In the genomic region with DNA sequence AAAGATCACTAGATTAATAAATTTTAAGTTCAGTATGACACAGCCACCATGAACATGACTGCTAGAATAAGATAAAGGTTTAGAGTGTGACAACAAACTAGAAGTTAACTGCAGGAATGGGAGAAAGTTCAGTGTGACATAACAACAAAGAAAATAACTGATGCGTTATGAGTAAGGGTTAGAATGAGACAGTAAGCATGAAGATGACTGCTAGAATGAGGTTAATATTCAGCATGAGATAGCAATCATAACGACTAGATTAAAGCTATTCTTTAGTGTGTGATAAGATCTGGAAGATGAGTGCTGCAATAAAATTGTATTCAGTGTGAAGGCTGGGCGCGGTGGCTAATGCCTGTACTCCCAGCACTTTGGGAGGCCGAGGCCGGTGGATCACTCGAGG, we compare ENCODE assay signal across 30 cellular contexts.
"Had no signal": no experiment of that assay in that cellular context is flagged by ENCODE, and none has a peak within 500 bp of the region (broad histone marks: within the 10 kb centered on the region; RNA-seq: fewer than 3 reads in every experiment).

No MANE protein-coding gene starts in this region.

- H3K27ac Mint-ChIP-seq: activated CD4-positive, alpha-beta memory T cell treated with anti-CD3 and anti-CD28 coated beads, Interleukin-2, amount 10 ng/mL, durations not matched to agents 7 days and 5 days; activated CD4-positive, alpha-beta T cell treated with anti-CD3 and anti-CD28 coated beads for 36 hours; activated CD4-positive, alpha-beta T cell treated with anti-CD3 and anti-CD28 coated beads, Interleukin-2, amount 10 ng/mL, durations not matched to agents 7 days and 5 days; activated CD8-positive, alpha-beta memory T cell treated with anti-CD3 and anti-CD28 coated beads, Interleukin-2, amount 10 ng/mL, durations not matched to agents 7 days and 5 days; activated CD8-positive, alpha-beta T cell treated with anti-CD3 and anti-CD28 coated beads, Interleukin-2, amount 10 ng/mL, durations not matched to agents 7 days and 5 days; activated naive CD4-positive, alpha-beta T cell treated with anti-CD3 and anti-CD28 coated beads, Interleukin-2, amount 10 ng/mL, durations not matched to agents 7 days and 5 days; activated naive CD4-positive, alpha-beta T cell treated with anti-CD3 and anti-CD28 coated beads, Interleukin-2, amount 50 U/mL, for 24 hours; activated naive CD8-positive, alpha-beta T cell; activated naive CD8-positive, alpha-beta T cell treated with anti-CD3 and anti-CD28 coated beads, Interleukin-2, amount 10 ng/mL, durations not matched to agents 7 days and 5 days; activated naive CD8-positive, alpha-beta T cell treated with anti-CD3 and anti-CD28 coated beads, Interleukin-2, amount 50 U/mL, for 24 hours; activated T-cell treated with anti-CD3 and anti-CD28 coated beads, Interleukin-2, amount 50 U/mL, for 24 hours; activated T-helper 2 cell treated with anti-CD3 and anti-CD28 coated beads, Interferon-gamma antibody, Interleukin-2, Interleukin-4, amounts not matched to agents 10 μg/mL and 5 μg/mL and 100 μg/mL, durations not matched to agents 14 hours and 24 hours and 36 hours; T-helper 1 cell treated with Interleukin-12 subunit alpha and Interleukin-12 subunit beta and Interleukin-4 antibody, amounts not matched to agents 30 μg/mL and 1 μg/mL, for 36 hours; T-helper 2 cell treated with Interferon-gamma antibody and Interleukin-4, amounts not matched to agents 5 μg/mL and 100 μg/mL, for 36 hours had no signal

- H3K27me3 Mint-ChIP-seq: activated CD4-positive, alpha-beta memory T cell treated with anti-CD3 and anti-CD28 coated beads, Interleukin-2, amount 10 ng/mL, durations not matched to agents 7 days and 5 days; activated CD4-positive, alpha-beta T cell treated with anti-CD3 and anti-CD28 coated beads for 36 hours; activated CD4-positive, alpha-beta T cell treated with anti-CD3 and anti-CD28 coated beads, Interleukin-2, amount 10 ng/mL, durations not matched to agents 7 days and 5 days; activated CD8-positive, alpha-beta memory T cell treated with anti-CD3 and anti-CD28 coated beads, Interleukin-2, amount 10 ng/mL, durations not matched to agents 7 days and 5 days; activated naive CD4-positive, alpha-beta T cell treated with anti-CD3 and anti-CD28 coated beads, Interleukin-2, amount 10 ng/mL, durations not matched to agents 7 days and 5 days; activated naive CD4-positive, alpha-beta T cell treated with anti-CD3 and anti-CD28 coated beads, Interleukin-2, amount 50 U/mL, for 24 hours; activated naive CD8-positive, alpha-beta T cell; activated naive CD8-positive, alpha-beta T cell treated with anti-CD3 and anti-CD28 coated beads, Interleukin-2, amount 10 ng/mL, durations not matched to agents 7 days and 5 days; activated naive CD8-positive, alpha-beta T cell treated with anti-CD3 and anti-CD28 coated beads, Interleukin-2, amount 50 U/mL, for 24 hours had no signal

- H3K9me3 Mint-ChIP-seq: activated naive CD8-positive, alpha-beta T cell treated with anti-CD3 and anti-CD28 coated beads, Interleukin-2, amount 50 U/mL, for 24 hours; activated T-cell treated with anti-CD3 and anti-CD28 coated beads, Interleukin-2, amount 50 U/mL, for 24 hours had no signal

- H3K36me3 Mint-ChIP-seq: activated CD8-positive, alpha-beta memory T cell treated with anti-CD3 and anti-CD28 coated beads, Interleukin-2, amount 10 ng/mL, durations not matched to agents 7 days and 5 days; activated naive CD4-positive, alpha-beta T cell treated with anti-CD3 and anti-CD28 coated beads, Interleukin-2, amount 50 U/mL, for 24 hours; activated naive CD8-positive, alpha-beta T cell had no signal

- DNase-seq: activated CD4-positive, alpha-beta memory T cell treated with anti-CD3 and anti-CD28 coated beads, Interleukin-2, amount 10 ng/mL, durations not matched to agents 7 days and 5 days; activated CD4-positive, alpha-beta T cell treated with anti-CD3 and anti-CD28 coated beads for 1 hour; activated CD4-positive, alpha-beta T cell treated with anti-CD3 and anti-CD28 coated beads for 36 hours; activated CD4-positive, alpha-beta T cell treated with anti-CD3 and anti-CD28 coated beads for 48 hours; activated CD4-positive, alpha-beta T cell treated with anti-CD3 and anti-CD28 coated beads, Interleukin-2, amount 10 ng/mL, durations not matched to agents 7 days and 5 days; activated CD4-positive, alpha-beta T cell treated with anti-CD3 and anti-CD28 coated beads, Interleukin-2, amount 50 U/mL, for 48 hours; activated CD8-positive, alpha-beta memory T cell treated with anti-CD3 and anti-CD28 coated beads for 24 hours; activated CD8-positive, alpha-beta memory T cell treated with anti-CD3 and anti-CD28 coated beads, Interleukin-2, amount 10 ng/mL, durations not matched to agents 7 days and 5 days; activated CD8-positive, alpha-beta memory T cell treated with anti-CD3 and anti-CD28 coated beads, Interleukin-2, amount 50 U/mL, for 48 hours; activated CD8-positive, alpha-beta T cell treated with anti-CD3 and anti-CD28 coated beads, Interleukin-2, amount 10 ng/mL, durations not matched to agents 7 days and 5 days; activated effector memory CD4-positive, alpha-beta T cell treated with Interleukin-2 at 50 U/mL for 16 hours; activated gamma-delta T cell; activated naive CD4-positive, alpha-beta T cell treated with anti-CD3 and anti-CD28 coated beads, Interleukin-2, amount 10 ng/mL, durations not matched to agents 7 days and 5 days; activated naive CD4-positive, alpha-beta T cell treated with Interleukin-2 at 50 U/mL for 16 hours; activated naive CD8-positive, alpha-beta T cell treated with anti-CD3 and anti-CD28 coated beads, Interleukin-2, amount 10 ng/mL, durations not matched to agents 7 days and 5 days; activated naive CD8-positive, alpha-beta T cell treated with anti-CD3 and anti-CD28 coated beads, Interleukin-2, amount 50 U/mL, for 24 hours; activated T-cell treated with anti-CD3 and anti-CD28 coated beads, Interleukin-2, amount 50 U/mL, for 24 hours; activated T-cell treated with anti-CD3 and anti-CD28 coated beads, Interleukin-2, amount 50 U/mL, for 48 hours; amygdala; anterior cingulate cortex; body of pancreas; brain microvascular endothelial cell; central memory CD4-positive, alpha-beta T cell; T-helper 1 cell; T-helper 9 cell had no signal

- ATAC-seq: activated CD4-positive, alpha-beta T cell treated with anti-CD3 and anti-CD28 coated beads for 36 hours; activated CD8-positive, alpha-beta memory T cell treated with anti-CD3 and anti-CD28 coated beads, Interleukin-2, amount 10 ng/mL, durations not matched to agents 7 days and 5 days; activated CD8-positive, alpha-beta T cell treated with anti-CD3 and anti-CD28 coated beads, Interleukin-2, amount 10 ng/mL, durations not matched to agents 7 days and 5 days; activated naive CD8-positive, alpha-beta T cell treated with anti-CD3 and anti-CD28 coated beads, Interleukin-2, amount 50 U/mL, for 24 hours; body of pancreas had no signal

- H3K4me1 Mint-ChIP-seq: activated CD4-positive, alpha-beta memory T cell treated with anti-CD3 and anti-CD28 coated beads, Interleukin-2, amount 10 ng/mL, durations not matched to agents 7 days and 5 days; activated CD8-positive, alpha-beta memory T cell treated with anti-CD3 and anti-CD28 coated beads, Interleukin-2, amount 10 ng/mL, durations not matched to agents 7 days and 5 days; activated naive CD4-positive, alpha-beta T cell treated with anti-CD3 and anti-CD28 coated beads, Interleukin-2, amount 10 ng/mL, durations not matched to agents 7 days and 5 days had no signal

- H3K4me3 Mint-ChIP-seq: activated CD4-positive, alpha-beta memory T cell treated with anti-CD3 and anti-CD28 coated beads, Interleukin-2, amount 10 ng/mL, durations not matched to agents 7 days and 5 days; activated CD4-positive, alpha-beta T cell treated with anti-CD3 and anti-CD28 coated beads for 36 hours; activated CD4-positive, alpha-beta T cell treated with anti-CD3 and anti-CD28 coated beads, Interleukin-2, amount 10 ng/mL, durations not matched to agents 7 days and 5 days; activated CD8-positive, alpha-beta memory T cell treated with anti-CD3 and anti-CD28 coated beads, Interleukin-2, amount 10 ng/mL, durations not matched to agents 7 days and 5 days; activated CD8-positive, alpha-beta T cell treated with anti-CD3 and anti-CD28 coated beads, Interleukin-2, amount 10 ng/mL, durations not matched to agents 7 days and 5 days; activated naive CD4-positive, alpha-beta T cell treated with anti-CD3 and anti-CD28 coated beads, Interleukin-2, amount 10 ng/mL, durations not matched to agents 7 days and 5 days; activated naive CD4-positive, alpha-beta T cell treated with anti-CD3 and anti-CD28 coated beads, Interleukin-2, amount 50 U/mL, for 24 hours; activated naive CD8-positive, alpha-beta T cell; activated naive CD8-positive, alpha-beta T cell treated with anti-CD3 and anti-CD28 coated beads, Interleukin-2, amount 10 ng/mL, durations not matched to agents 7 days and 5 days; activated naive CD8-positive, alpha-beta T cell treated with anti-CD3 and anti-CD28 coated beads, Interleukin-2, amount 50 U/mL, for 24 hours; activated T-cell treated with anti-CD3 and anti-CD28 coated beads, Interleukin-2, amount 50 U/mL, for 24 hours; T-helper 1 cell treated with Interleukin-12 subunit alpha and Interleukin-12 subunit beta and Interleukin-4 antibody, amounts not matched to agents 30 μg/mL and 1 μg/mL, for 36 hours; T-helper 2 cell treated with Interferon-gamma antibody and Interleukin-4, amounts not matched to agents 5 μg/mL and 100 μg/mL, for 36 hours had no signal
